8 cellular contexts compared by ENCODE assay signal in the genomic region with DNA sequence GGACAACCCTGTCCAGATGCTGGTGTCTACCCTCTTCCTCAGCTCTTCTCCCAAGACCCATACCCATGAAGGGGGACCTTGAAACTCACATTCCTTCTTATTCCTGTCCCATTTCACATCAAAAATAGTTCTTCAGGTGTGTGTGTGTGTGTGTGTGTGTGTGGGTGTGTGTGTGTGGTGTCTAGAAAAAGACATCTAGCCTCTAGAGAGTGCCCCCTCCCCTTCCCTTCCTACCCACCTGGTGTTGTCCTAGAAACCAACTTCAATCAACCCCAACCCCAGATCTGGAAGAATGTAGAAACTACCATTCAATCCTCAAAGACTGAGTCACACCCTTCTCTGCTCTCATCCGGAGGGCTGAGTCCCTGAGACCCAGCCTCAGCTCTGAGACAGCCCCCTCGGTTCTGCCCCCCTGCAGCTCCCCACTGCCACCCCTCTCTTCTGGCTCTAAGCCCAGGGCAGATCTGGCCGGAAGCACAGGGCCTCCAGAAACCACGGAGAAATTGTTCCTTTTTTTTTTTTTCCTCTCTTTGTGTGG. TPM values are rescaled to one million over a fixed set of nuclear protein-coding genes. Genes with fewer than 3 reads are reported as not detected.
DNase-seq lines count a peak whose midpoint lies in the region; ATAC-seq and TF ChIP-seq lines count a peak whose summit lies in the region.

No MANE protein-coding gene starts in this region.

- peaks cover 73% of the 10 kb centered on the region for H3K36me3 Mint-ChIP-seq in activated CD4-positive, alpha-beta T cell treated with anti-CD3 and anti-CD28 coated beads, Interleukin-2, amount 10 ng/mL, durations not matched to agents 24 days and 14 days (ENCODE audit: low read depth)

- no peaks in the 10 kb centered on the region for H3F3A ChIP-seq in Loucy (ENCODE audit: low read depth)

- peak; percentile 83 for DNase-seq in COR-L47 (lab: John Stamatoyannopoulos, UW)
- peak; percentile 77 for DNase-seq in activated CD4-positive, alpha-beta T cell treated with anti-CD3 and anti-CD28 coated beads, Interleukin-2, amount 10 ng/mL, durations not matched to agents 24 days and 14 days
- DNase-seq in left kidney (ENCODE audit: low read depth, low spot score) = peak; percentile 28
- DNase-seq in gastrocnemius medialis = no peak
- no peak for DNase-seq in stimulated activated CD4-positive, alpha-beta T cell treated with anti-CD3 and anti-CD28 coated beads, Interleukin-1b, Interleukin-23, amount 100 ng/mL, for 48 hours
- DNase-seq in NCI-H82 treated with DMSO at 0.1 percent for 48 hours (lab: John Stamatoyannopoulos, UW; ENCODE audit: unreplicated experiment) = no peak

- H3K9me3 Mint-ChIP-seq in activated CD4-positive, alpha-beta T cell treated with anti-CD3 and anti-CD28 coated beads, Interleukin-2, amount 10 ng/mL, durations not matched to agents 24 days and 14 days = peaks cover 3% of the 10 kb centered on the region

- intact Hi-C loops in activated CD4-positive, alpha-beta T cell treated with anti-CD3 and anti-CD28 coated beads, Interleukin-2, amount 10 ng/mL, durations not matched to agents 24 days and 14 days (cut with micrococcal nuclease) = no loop called here
- intact Hi-C loops in gastrocnemius medialis (cut with DNase I; ENCODE audit: low total_unique reads) = no loop called here

- no peak for TF ChIP-seq CTCF in Loucy (conservative IDR thresholded peaks at IDR 0.05; ENCODE audit: low read length)
- no peak for TF ChIP-seq CTCF in gastrocnemius medialis (IDR thresholded peaks at IDR 0.05 in 4 of 5, conservative IDR thresholded peaks at IDR 0.05 in 1 of 5)

- no peaks in the 10 kb centered on the region for H3K9me2 ChIP-seq in Loucy (replicated peaks; ENCODE audit: low read depth, low read length)

- no peaks in the 10 kb centered on the region for H3K27me3 ChIP-seq in Loucy (ENCODE audit: insufficient read depth, low read length, poor library complexity, severe bottlenecking)
- peaks cover 2 to 27% (median 6%) of the 10 kb centered on the region in 3 donors for H3K27me3 ChIP-seq in gastrocnemius medialis

- H3K36me3 ChIP-seq in Loucy (ENCODE audit: insufficient read depth, low read length) (peaks cover 3% of the 10 kb centered on the region; the same call in 1 of the 2 replicates), gastrocnemius medialis (no peaks in the 10 kb centered on the region)

- H3K4me3 ChIP-seq in Loucy (ENCODE audit: low read length, poor library complexity, severe bottlenecking) (peak overlapping the region; percentile 69), gastrocnemius medialis (no peak overlapping the region)

- no peaks in the 10 kb centered on the region for H3K27me3 Mint-ChIP-seq in activated CD4-positive, alpha-beta T cell treated with anti-CD3 and anti-CD28 coated beads, Interleukin-2, amount 10 ng/mL, durations not matched to agents 24 days and 14 days

- no peak overlapping the region for H3K27ac ChIP-seq in gastrocnemius medialis

- H3K4me1 ChIP-seq in Loucy (ENCODE audit: insufficient read depth, low read length, poor library complexity, severe bottlenecking) (peaks cover 57% of the 10 kb centered on the region), gastrocnemius medialis (peaks cover 6 to 7% of the 10 kb centered on the region in 2 donors)

- H3K27ac Mint-ChIP-seq in activated CD4-positive, alpha-beta T cell treated with anti-CD3 and anti-CD28 coated beads, Interleukin-2, amount 10 ng/mL, durations not matched to agents 24 days and 14 days = peak overlapping the region; percentile 87

- peak overlapping the region; percentile 71 for H3K4me2 ChIP-seq in Loucy (ENCODE audit: low read depth, low read length, poor library complexity, severe bottlenecking)

- peak overlapping the region; percentile 85 for H3K4me3 Mint-ChIP-seq in activated CD4-positive, alpha-beta T cell treated with anti-CD3 and anti-CD28 coated beads, Interleukin-2, amount 10 ng/mL, durations not matched to agents 24 days and 14 days

- in situ Hi-C loops in gastrocnemius medialis (cut with MboI; ENCODE audit: low sequenced_read_pairs in 4 of 4) = no loop called here

- H3K9me3 ChIP-seq in Loucy (ENCODE audit: insufficient read depth, low read depth, low read length) = no peaks in the 10 kb centered on the region
- no peaks in the 10 kb centered on the region for H3K9me3 ChIP-seq in gastrocnemius medialis

- H4K20me1 ChIP-seq in Loucy (ENCODE audit: insufficient read depth, low read length, poor library complexity, severe bottlenecking) = no peaks in the 10 kb centered on the region

- no peak for TF ChIP-seq POLR2A in gastrocnemius medialis (IDR thresholded peaks at IDR 0.05)

- peaks cover 56% of the 10 kb centered on the region for H3K4me1 Mint-ChIP-seq in activated CD4-positive, alpha-beta T cell treated with anti-CD3 and anti-CD28 coated beads, Interleukin-2, amount 10 ng/mL, durations not matched to agents 24 days and 14 days

- no peak for ATAC-seq in gastrocnemius medialis
- ATAC-seq in GM21786 (IDR thresholded peaks at IDR 0.05; ENCODE audit: unreplicated experiment) = no peak

- peaks cover 47% of the 10 kb centered on the region; the same call in 1 of the 2 replicates for H3K79me2 ChIP-seq in Loucy (ENCODE audit: insufficient read depth, low read length)

- peak overlapping the region; percentile 44 for H2AFZ ChIP-seq in Loucy (ENCODE audit: low read length)

- H3K9ac ChIP-seq in Loucy (ENCODE audit: low read depth, low read length, poor library complexity, severe bottlenecking) = peak overlapping the region; percentile 80

RNA-seq across cellular contexts. Expression of gene KCNN4, which starts 3.5 kb away (rescaled TPM):
- total RNA-seq in activated CD4-positive, alpha-beta T cell treated with anti-CD3 and anti-CD28 coated beads, Interleukin-2, amount 10 ng/mL, durations not matched to agents 24 days and 14 days = 165 and 172 TPM in 2 replicates
- 1 to 10 TPM in 3 of 4 donors, not detected in 1; 1.1 to 4.1 (median 1.7) TPM for total RNA-seq in gastrocnemius medialis

RNA-seq across cellular contexts. Expression of gene SMG9, which starts 22.5 kb away (rescaled TPM):
- total RNA-seq in activated CD4-positive, alpha-beta T cell treated with anti-CD3 and anti-CD28 coated beads, Interleukin-2, amount 10 ng/mL, durations not matched to agents 24 days and 14 days = 83.9 and 86.6 TPM in 2 replicates
- 1 to 10 TPM; 4.5 to 9.1 (median 7.1) TPM for total RNA-seq in gastrocnemius medialis

RNA-seq across cellular contexts. Expression of gene LYPD5, which starts 25.0 kb away (rescaled TPM):
- 0.26 and 0.42 TPM in 2 replicates for total RNA-seq in activated CD4-positive, alpha-beta T cell treated with anti-CD3 and anti-CD28 coated beads, Interleukin-2, amount 10 ng/mL, durations not matched to agents 24 days and 14 days
- total RNA-seq in gastrocnemius medialis = 1 to 10 TPM in 1 of 4 donors, under 1 TPM in 1, not detected in 2; 0.35 to 1.4 TPM

RNA-seq across cellular contexts. Expression of gene ZNF283, which starts 49.9 kb away (rescaled TPM):
- total RNA-seq in activated CD4-positive, alpha-beta T cell treated with anti-CD3 and anti-CD28 coated beads, Interleukin-2, amount 10 ng/mL, durations not matched to agents 24 days and 14 days = 4.0 and 5.7 TPM in 2 replicates
- total RNA-seq in gastrocnemius medialis = 1 to 10 TPM; 1.4 to 7.3 (median 2.1) TPM

Comparison
In these comparisons a context has a peak if more than half of its experiments do, and no peak if none do; other contexts are left out.
1. DNase-seq: peak in COR-L47 (single experiment), activated CD4-positive, alpha-beta T cell treated with anti-CD3 and anti-CD28 coated beads, Interleukin-2, amount 10 ng/mL, durations not matched to agents 24 days and 14 days (single experiment) and left kidney (single experiment); none in gastrocnemius medialis (0 of 2), stimulated activated CD4-positive, alpha-beta T cell treated with anti-CD3 and anti-CD28 coated beads, Interleukin-1b, Interleukin-23, amount 100 ng/mL, for 48 hours (single experiment) and NCI-H82 treated with DMSO at 0.1 percent for 48 hours (single experiment).
2. RNA of gene KCNN4, which starts 3.5 kb away (total RNA-seq): 165 to 172 TPM in activated CD4-positive, alpha-beta T cell treated with anti-CD3 and anti-CD28 coated beads, Interleukin-2, amount 10 ng/mL, durations not matched to agents 24 days and 14 days; 1.1 to 4.1 TPM in gastrocnemius medialis; every median in the first group is over 10 times any median in the second.